Comparison of ENCODE assay signal across 3 cellular contexts in genomic region chr6:20261685-20262084, GRCh38.
A peak's percentile ranks its signal among the peaks of the same experiment; 100 is the strongest.
TF ChIP-seq lines count a peak whose summit lies in the region.

No MANE protein-coding gene starts in this region.

TF ChIP-seq in IMR-90, 13 proteins besides CTCF, POLR2A, EP300 and RAD21:
- TF ChIP-seq CEBPB (IDR thresholded peaks at IDR 0.05; ENCODE audit: low read depth, low read length): peak; percentile 74
- no peak for TF ChIP-seq MAZ (IDR thresholded peaks at IDR 0.05; ENCODE audit: borderline replicate concordance, low read depth, low read length)
- TF ChIP-seq, protein P1, sequence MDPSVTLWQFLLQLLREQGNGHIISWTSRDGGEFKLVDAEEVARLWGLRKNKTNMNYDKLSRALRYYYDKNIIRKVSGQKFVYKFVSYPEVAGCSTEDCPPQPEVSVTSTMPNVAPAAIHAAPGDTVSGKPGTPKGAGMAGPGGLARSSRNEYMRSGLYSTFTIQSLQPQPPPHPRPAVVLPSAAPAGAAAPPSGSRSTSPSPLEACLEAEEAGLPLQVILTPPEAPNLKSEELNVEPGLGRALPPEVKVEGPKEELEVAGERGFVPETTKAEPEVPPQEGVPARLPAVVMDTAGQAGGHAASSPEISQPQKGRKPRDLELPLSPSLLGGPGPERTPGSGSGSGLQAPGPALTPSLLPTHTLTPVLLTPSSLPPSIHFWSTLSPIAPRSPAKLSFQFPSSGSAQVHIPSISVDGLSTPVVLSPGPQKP (IDR thresholded peaks at IDR 0.05; ENCODE audit: borderline replicate concordance, low read depth, low read length): no peak
- TF ChIP-seq SMC3 (IDR thresholded peaks at IDR 0.05; ENCODE audit: low read depth, low read length): no peak
- no peak for TF ChIP-seq CHD1 (IDR thresholded peaks at IDR 0.05; ENCODE audit: low read depth, low read length)

TF ChIP-seq in K562, 482 proteins besides CTCF, POLR2A, EP300 and RAD21:
- no peak for TF ChIP-seq CEBPG (CRISPR knock-in tag; IDR thresholded peaks at IDR 0.05)
- peak in 1 of 2 experiments; percentile 86; a peak in 3 of 4 replicates for TF ChIP-seq CEBPG (tag; conservative IDR thresholded peaks at IDR 0.05 in 1 of 2, IDR thresholded peaks at IDR 0.05 in 1 of 2)
- TF ChIP-seq HNRNPH1 (optimal IDR thresholded peaks at IDR 0.05; ENCODE audit: low read depth, low read length): no peak
- TF ChIP-seq, protein P2, sequence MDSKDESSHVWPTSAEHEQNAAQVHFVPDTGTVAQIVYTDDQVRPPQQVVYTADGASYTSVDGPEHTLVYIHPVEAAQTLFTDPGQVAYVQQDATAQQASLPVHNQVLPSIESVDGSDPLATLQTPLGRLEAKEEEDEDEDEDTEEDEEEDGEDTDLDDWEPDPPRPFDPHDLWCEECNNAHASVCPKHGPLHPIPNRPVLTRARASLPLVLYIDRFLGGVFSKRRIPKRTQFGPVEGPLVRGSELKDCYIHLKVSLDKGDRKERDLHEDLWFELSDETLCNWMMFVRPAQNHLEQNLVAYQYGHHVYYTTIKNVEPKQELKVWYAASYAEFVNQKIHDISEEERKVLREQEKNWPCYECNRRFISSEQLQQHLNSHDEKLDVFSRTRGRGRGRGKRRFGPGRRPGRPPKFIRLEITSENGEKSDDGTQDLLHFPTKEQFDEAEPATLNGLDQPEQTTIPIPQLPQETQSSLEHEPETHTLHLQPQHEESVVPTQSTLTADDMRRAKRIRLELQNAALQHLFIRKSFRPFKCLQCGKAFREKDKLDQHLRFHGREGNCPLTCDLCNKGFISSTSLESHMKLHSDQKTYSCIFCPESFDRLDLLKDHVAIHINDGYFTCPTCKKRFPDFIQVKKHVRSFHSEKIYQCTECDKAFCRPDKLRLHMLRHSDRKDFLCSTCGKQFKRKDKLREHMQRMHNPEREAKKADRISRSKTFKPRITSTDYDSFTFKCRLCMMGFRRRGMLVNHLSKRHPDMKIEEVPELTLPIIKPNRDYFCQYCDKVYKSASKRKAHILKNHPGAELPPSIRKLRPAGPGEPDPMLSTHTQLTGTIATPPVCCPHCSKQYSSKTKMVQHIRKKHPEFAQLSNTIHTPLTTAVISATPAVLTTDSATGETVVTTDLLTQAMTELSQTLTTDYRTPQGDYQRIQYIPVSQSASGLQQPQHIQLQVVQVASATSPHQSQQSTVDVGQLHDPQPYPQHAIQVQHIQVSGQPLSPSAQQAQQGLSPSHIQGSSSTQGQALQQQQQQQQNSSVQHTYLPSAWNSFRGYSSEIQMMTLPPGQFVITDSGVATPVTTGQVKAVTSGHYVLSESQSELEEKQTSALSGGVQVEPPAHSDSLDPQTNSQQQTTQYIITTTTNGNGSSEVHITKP (IDR thresholded peaks at IDR 0.05; ENCODE audit: partially characterized antibody): no peak
- TF ChIP-seq CEBPB (tag; IDR thresholded peaks at IDR 0.05): peak; percentile 83
- no peak for TF ChIP-seq ZFP1 (CRISPR knock-in tag; IDR thresholded peaks at IDR 0.05)
- TF ChIP-seq MCM7 (IDR thresholded peaks at IDR 0.05): no peak
- no peak for TF ChIP-seq PTBP1 (IDR thresholded peaks at IDR 0.05; ENCODE audit: low read depth, low read length)
- no peak for TF ChIP-seq MYNN (IDR thresholded peaks at IDR 0.05)
- no peak for TF ChIP-seq MYNN (CRISPR knock-in tag; IDR thresholded peaks at IDR 0.05)
- TF ChIP-seq HDAC2 (IDR thresholded peaks at IDR 0.05): no peak
- no peak for TF ChIP-seq RBM39 (optimal IDR thresholded peaks at IDR 0.05; ENCODE audit: low read depth, low read length)
- TF ChIP-seq MBD1 (CRISPR knock-in tag; IDR thresholded peaks at IDR 0.05): no peak
- no peak for TF ChIP-seq SMAD2 (IDR thresholded peaks at IDR 0.05; ENCODE audit: low read depth, low read length)
- no peak for TF ChIP-seq BDP1 (IDR thresholded peaks at IDR 0.05; ENCODE audit: insufficient read depth, insufficient read length)

TF ChIP-seq in GM12891, 5 proteins besides CTCF, POLR2A, EP300 and RAD21:
- TF ChIP-seq POLR2AphosphoS5 (IDR thresholded peaks at IDR 0.05; ENCODE audit: low read depth, low read length) (no peak), SPI1 (IDR thresholded peaks at IDR 0.05; ENCODE audit: low read depth, low read length) (no peak), POU2F2 (IDR thresholded peaks at IDR 0.05; ENCODE audit: low read depth, low read length) (no peak), TAF1 (IDR thresholded peaks at IDR 0.05; ENCODE audit: low read depth, low read length) (no peak), PAX5 (IDR thresholded peaks at IDR 0.05; ENCODE audit: insufficient read depth, low read length, severe bottlenecking) (no peak)
